Comparison of ENCODE assay signal across 19 cellular contexts in genomic region chr6:110550353-110550752, GRCh38.
"Had no signal": no experiment of that assay in that cellular context is flagged by ENCODE, and none has a peak within 500 bp of the region (broad histone marks: within the 10 kb centered on the region; RNA-seq: fewer than 3 reads in every experiment).

No MANE protein-coding gene starts in this region.

- H3K27ac Mint-ChIP-seq: dendritic cell treated with granulocyte-macrophage colony-stimulating factor and Interleukin-4, amounts not matched to agents 40 ng/mL and 50 ng/mL, for 4 days; stimulated activated memory B cell treated with anti-CD40 and anti-IgM and Interleukin-4, amounts not matched to agents 10 μg/mL and 1 μg/mL and 100 μg/mL, for 72 hours; stimulated activated naive CD8-positive, alpha-beta T cell treated with anti-CD3 and anti-CD28 coated beads, Interleukin-15, Interleukin-2, amounts not matched to agents 100 ng/mL and 50 ng/mL, for 24 hours had no signal

- H3K27ac ChIP-seq: heart left ventricle, neutrophil, psoas muscle, spleen, thoracic aorta, transverse colon had no signal

- H3K4me1 ChIP-seq: psoas muscle, spleen, transverse colon had no signal

- H3K36me3 ChIP-seq: heart left ventricle, neutrophil, spleen, thoracic aorta, transverse colon had no signal

- H3K9me3 ChIP-seq: neutrophil, psoas muscle, thoracic aorta had no signal

- H3K4me3 ChIP-seq: heart left ventricle, psoas muscle, spleen, thoracic aorta, transverse colon had no signal

- DNase-seq: heart left ventricle; hippocampal formation; kidney glomerular epithelial cell; mesendoderm; naive B cell; nephron progenitor cell; psoas muscle; retina; spleen; stimulated activated CD4-positive, alpha-beta T cell treated with anti-CD3 and anti-CD28 coated beads, Interleukin-15, amount 100 ng/mL, for 24 hours; stimulated activated CD4-positive, alpha-beta T cell treated with anti-CD3 and anti-CD28 coated beads, Interleukin-1b, Interleukin-23, amount 100 ng/mL, for 48 hours; stimulated activated CD4-positive, alpha-beta T cell treated with anti-CD3 and anti-CD28 coated beads, Interleukin-4, amount 100 ng/mL, for 24 hours; transverse colon had no signal

- ATAC-seq: heart left ventricle; psoas muscle; sciatic nerve; stimulated activated memory B cell treated with anti-CD40 and anti-IgM and Interleukin-4, amounts not matched to agents 10 μg/mL and 1 μg/mL and 100 μg/mL, for 72 hours had no signal

- H3K27me3 ChIP-seq: heart left ventricle, neutrophil, spleen, transverse colon had no signal

- H3K4me3 Mint-ChIP-seq: dendritic cell treated with granulocyte-macrophage colony-stimulating factor and Interleukin-4, amounts not matched to agents 40 ng/mL and 50 ng/mL, for 4 days; naive B cell; nephron progenitor cell; stimulated activated memory B cell treated with anti-CD40 and anti-IgM and Interleukin-4, amounts not matched to agents 10 μg/mL and 1 μg/mL and 100 μg/mL, for 72 hours; stimulated activated naive CD8-positive, alpha-beta T cell treated with anti-CD3 and anti-CD28 coated beads, Interleukin-15, Interleukin-2, amounts not matched to agents 100 ng/mL and 50 ng/mL, for 24 hours had no signal
